In the genomic region with DNA sequence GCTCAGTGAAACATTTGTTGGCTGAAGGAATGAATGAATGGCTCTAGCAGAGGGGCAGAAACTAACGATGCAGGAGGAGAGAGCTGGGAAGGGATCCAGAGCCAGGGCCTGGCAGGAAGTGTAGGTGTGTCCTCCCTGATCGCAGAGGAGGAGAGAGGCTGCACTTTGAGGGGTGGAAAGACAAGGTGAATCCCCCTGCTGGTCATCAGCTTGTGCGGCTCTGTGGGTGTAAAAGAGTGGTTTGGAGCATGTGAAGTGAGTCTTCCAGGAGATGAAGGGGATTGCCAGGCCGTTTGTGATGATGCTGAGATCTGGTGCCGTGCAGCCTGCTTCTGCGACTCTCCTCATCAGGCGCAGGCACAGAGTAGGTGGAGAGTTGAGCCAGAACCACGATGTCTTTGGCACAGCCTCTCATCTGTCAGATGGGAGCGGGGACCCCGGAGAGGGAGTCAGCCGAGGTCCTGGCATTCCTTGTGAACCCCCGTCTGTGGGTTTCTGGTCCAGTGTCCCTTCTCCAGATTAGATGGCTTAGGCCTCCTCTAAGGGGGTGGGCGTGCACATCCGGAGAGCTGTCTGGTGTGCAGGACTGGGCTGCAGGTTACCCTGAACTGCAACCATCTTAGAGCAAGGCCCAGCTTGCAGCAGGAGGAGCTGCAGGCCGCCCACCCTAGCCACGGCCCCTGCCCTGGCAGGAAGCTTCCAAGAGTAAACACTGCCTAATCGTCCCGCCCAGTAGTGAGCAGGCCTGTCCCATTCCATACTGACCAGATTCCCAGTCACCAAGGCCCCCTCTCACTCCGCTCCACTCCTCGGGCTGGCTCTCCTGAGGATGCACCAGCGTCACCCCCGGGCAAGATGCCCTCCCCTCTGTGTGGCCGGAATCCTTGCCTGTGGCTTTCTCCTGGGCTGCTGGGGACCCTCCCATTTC, we compare ENCODE assay signal across 9 cellular contexts. TPM values are rescaled to one million over a fixed set of nuclear protein-coding genes. Genes with fewer than 3 reads are reported as not detected.
DNase-seq lines count a peak whose midpoint lies in the region; ATAC-seq and TF ChIP-seq lines count a peak whose summit lies in the region.
"Had no signal": no experiment of that assay in that cellular context is flagged by ENCODE, and none has a peak within 500 bp of the region (broad histone marks: within the 10 kb centered on the region; RNA-seq: fewer than 3 reads in every experiment).

A gene (plus strand): TSS at position 753 of the 928 bp plus-strand sequence. CDS start 77 bp downstream, at position 830.

- no peak within 1 kb of the TSS for H3K9ac ChIP-seq in IMR-90 (ENCODE audit: low read depth, low read length)
- H3K9ac ChIP-seq in mammary epithelial cell (ENCODE audit: insufficient read depth, low read length), result no peak within 1 kb of the TSS

- H2BK120ac ChIP-seq in IMR-90 (ENCODE audit: low read depth, low read length), result peak within 1 kb of the TSS; percentile 13; the same call in 1 of the 2 replicates

- peaks cover 14% of the 10 kb centered on the region for H3K9me1 ChIP-seq in IMR-90 (ENCODE audit: insufficient read depth, low read length)

- H4K8ac ChIP-seq in IMR-90 (ENCODE audit: low read depth in 2 of 2, low read length in 2 of 2), result no peak within 1 kb of the TSS

- H3K4me2 ChIP-seq in IMR-90 (ENCODE audit: low read depth, low read length), result no peak within 1 kb of the TSS; the same call in 1 of the 2 replicates
- H3K4me2 ChIP-seq in mammary epithelial cell (ENCODE audit: insufficient read depth, low read depth, low read length), result no peak within 1 kb of the TSS

- H3K27me3 ChIP-seq in IMR-90 (ENCODE audit: control insufficient read depth, insufficient read depth, low read length), result no peaks in the 10 kb centered on the region; the same call in 1 of the 2 replicates
- peaks cover 2% of the 10 kb centered on the region for H3K27me3 ChIP-seq in mammary epithelial cell (ENCODE audit: insufficient read depth, low read length)

- H4K20me1 ChIP-seq in IMR-90 (ENCODE audit: insufficient read depth, low read length), result peaks cover 8% of the 10 kb centered on the region; the same call in 1 of the 2 replicates
- H4K20me1 ChIP-seq in mammary epithelial cell (ENCODE audit: insufficient read depth, low read length), result no peaks in the 10 kb centered on the region

- TF ChIP-seq POLR2A in IMR-90 (IDR thresholded peaks at IDR 0.05; ENCODE audit: low read depth, low read length), result no peak

- DNase-seq in DMS53 (lab: John Stamatoyannopoulos, UW) (peak; percentile 32), DMS53 treated with DMSO at 0.1 percent for 48 hours (lab: John Stamatoyannopoulos, UW; ENCODE audit: unreplicated experiment) (no peak), IMR-90 (peak; percentile 15), mammary epithelial cell (no peak), occipital lobe (lab: John Stamatoyannopoulos, UW) (no peak), NCI-H2107 treated with DMSO at 0.1 percent for 48 hours (lab: John Stamatoyannopoulos, UW; ENCODE audit: unreplicated experiment) (no peak)
- DNase-seq in stimulated activated CD4-positive, alpha-beta T cell treated with anti-CD3 and anti-CD28 coated beads, Interleukin-1b, Interleukin-23, amount 100 ng/mL, for 48 hours, result peak; percentile 63
- no peak for DNase-seq in central memory CD4-positive, alpha-beta T cell
- DNase-seq: sigmoid colon had no signal

- TF ChIP-seq CTCF in IMR-90 (conservative IDR thresholded peaks at IDR 0.05; ENCODE audit: low read depth, low read length) (no peak; the same call in 1 of the 2 replicates), mammary epithelial cell (conservative IDR thresholded peaks at IDR 0.05 in 1 of 2, IDR thresholded peaks at IDR 0.05 in 1 of 2; ENCODE audit: extremely low read depth in 1 of 2, insufficient read depth in 1 of 2, low read depth in 1 of 2, low read length in 2 of 2) (peak in 1 of 2 donors; percentile 33)

- peak within 1 kb of the TSS; percentile 21 for H2AFZ ChIP-seq in IMR-90 (replicated peaks; ENCODE audit: low read length, poor library complexity)
- peak within 1 kb of the TSS; percentile 57 for H2AFZ ChIP-seq in mammary epithelial cell (ENCODE audit: low read depth, low read length)

- intact Hi-C loops in IMR-90 (cut with micrococcal nuclease), result loop anchor here (5.0 kb wide), 1 partner anchor 35 kb away; a partner anchor contains a TSS
- intact Hi-C loops in mammary epithelial cell (cut with micrococcal nuclease), result no loop called here

- no peak within 1 kb of the TSS for H3K4ac ChIP-seq in IMR-90 (ENCODE audit: low read depth, low read length)

- no peak within 1 kb of the TSS for H2BK20ac ChIP-seq in IMR-90 (ENCODE audit: low read depth, low read length)

- H3K27ac ChIP-seq in IMR-90 (ENCODE audit: insufficient read depth, low read length), result no peak within 1 kb of the TSS; the same call in 1 of the 2 replicates
- H3K27ac ChIP-seq in mammary epithelial cell (ENCODE audit: insufficient read depth, low read depth, low read length), result no peak within 1 kb of the TSS
- H3K27ac ChIP-seq: sigmoid colon had no signal

- BruUV-seq in IMR-90 (replicated peaks; lab: Mats Ljungman, UMichigan), result no TSS peak
- no TSS peak for BruUV-seq in mammary epithelial cell (replicated peaks; lab: Mats Ljungman, UMichigan)

- dilution Hi-C loops in IMR-90 (cut with HindIII; ENCODE audit: low sequenced_read_pairs, unreplicated experiment), result no loop called here
- dilution Hi-C loops in mammary epithelial cell (cut with HindIII; ENCODE audit: low sequenced_read_pairs), result loop anchor here (5.0 kb wide), 1 partner anchor 40 kb away; no protein-coding TSS in a partner anchor

- H2BK15ac ChIP-seq in IMR-90 (ENCODE audit: low read depth, low read length), result no peak within 1 kb of the TSS; the same call in 2 of the 3 replicates

- H2AK5ac ChIP-seq in IMR-90 (ENCODE audit: low read depth, low read length), result no peak within 1 kb of the TSS

- H3K36me3 ChIP-seq in IMR-90 (ENCODE audit: control insufficient read depth, insufficient read depth, low read length), result peaks cover 4% of the 10 kb centered on the region; the same call in 1 of the 2 replicates
- no peaks in the 10 kb centered on the region for H3K36me3 ChIP-seq in mammary epithelial cell (ENCODE audit: insufficient read depth, low read length)
- H3K36me3 ChIP-seq: sigmoid colon had no signal

- H4K5ac ChIP-seq in IMR-90 (ENCODE audit: low read depth, low read length), result no peak within 1 kb of the TSS

- 56% methylated on average over 9 of the region's 23 CpGs; no CpG with 5 or more reads in 1 of the 2 experiments for WGBS in IMR-90 (ENCODE audit: extremely low coverage in 2 of 2, insufficient read length in 1 of 2), 2 experiments
- 64% methylated on average over 22 of the region's 23 CpGs for WGBS in mammary epithelial cell (ENCODE audit: low coverage, missing lambda C conversion rate)

- no peak within 1 kb of the TSS for H4K91ac ChIP-seq in IMR-90 (ENCODE audit: insufficient read depth, low read depth, low read length)

- POLR2A ChIA-PET in IMR-90 (lab: Charles Lee; ENCODE audit: unreplicated experiment), result no interaction called here

- H3K4me3 ChIP-seq in IMR-90 (ENCODE audit: insufficient read depth, low read depth, low read length) (no peak within 1 kb of the TSS), mammary epithelial cell (replicated peaks in 1 of 3; ENCODE audit: insufficient read depth in 1 of 3, low read depth in 2 of 3, low read length in 3 of 3) (no peak within 1 kb of the TSS)
- H3K4me3 ChIP-seq: sigmoid colon had no signal

- H3K79me2 ChIP-seq in mammary epithelial cell (ENCODE audit: insufficient read depth, low read length), result peaks cover 9% of the 10 kb centered on the region

- no peak for TF ChIP-seq RAD21 in IMR-90 (IDR thresholded peaks at IDR 0.05; ENCODE audit: low read length)

- no peak within 1 kb of the TSS for H3K23ac ChIP-seq in IMR-90 (ENCODE audit: low read depth, low read length)

- no peak within 1 kb of the TSS for H3K14ac ChIP-seq in IMR-90 (replicated peaks; ENCODE audit: low read depth, low read length)

- peaks cover 8% of the 10 kb centered on the region; the same call in 1 of the 2 replicates for H3K4me1 ChIP-seq in IMR-90 (ENCODE audit: control insufficient read depth, insufficient read depth, low read length)
- H3K4me1 ChIP-seq in mammary epithelial cell (ENCODE audit: insufficient read depth, low read length), result peaks cover 4% of the 10 kb centered on the region

- peak within 1 kb of the TSS; percentile 1; the same call in 1 of the 2 replicates for H3K56ac ChIP-seq in IMR-90 (ENCODE audit: extremely low read depth, insufficient read depth, low read length)

- no peak within 1 kb of the TSS for H3K18ac ChIP-seq in IMR-90 (ENCODE audit: low read depth, low read length)

- H2AK9ac ChIP-seq in IMR-90 (replicated peaks; ENCODE audit: low read depth, low read length, poor library complexity), result peak within 1 kb of the TSS; percentile 55

- H2BK5ac ChIP-seq in IMR-90 (ENCODE audit: low read depth, low read length, poor library complexity, severe bottlenecking), result no peak within 1 kb of the TSS

- CTCF ChIA-PET in IMR-90 (lab: Yijun Ruan, JAX) (no interaction called here), mammary epithelial cell (lab: Charles Lee; ENCODE audit: low non-redundant PET) (no interaction called here)

- H3K9me3 ChIP-seq in IMR-90 (ENCODE audit: control insufficient read depth, insufficient read depth, low read length) (no peaks in the 10 kb centered on the region), mammary epithelial cell (replicated peaks; ENCODE audit: insufficient read depth, low read length) (no peaks in the 10 kb centered on the region)
- H3K9me3 ChIP-seq: sigmoid colon had no signal

- in situ Hi-C loops in IMR-90 (cut with MboI; ENCODE audit: low sequenced_read_pairs), result no loop called here
- in situ Hi-C loops in mammary epithelial cell (cut with MboI; ENCODE audit: low sequenced_read_pairs in 2 of 2), result no loop called here

- peaks cover 4 to 5% of the 10 kb centered on the region in 2 experiments; a peak in 2 of 4 replicates for H3K79me1 ChIP-seq in IMR-90 (ENCODE audit: low read depth in 1 of 2, low read length in 2 of 2)

- no peak for ATAC-seq in IMR-90 (ENCODE audit: low read depth)

TF ChIP-seq in IMR-90, 13 proteins besides CTCF, POLR2A, EP300 and RAD21:
- TF ChIP-seq RFX5 (IDR thresholded peaks at IDR 0.05; ENCODE audit: low read depth, low read length) (no peak), CEBPB (IDR thresholded peaks at IDR 0.05; ENCODE audit: low read depth, low read length) (no peak), FOS (IDR thresholded peaks at IDR 0.05; ENCODE audit: low read depth, low read length) (no peak), MAFK (IDR thresholded peaks at IDR 0.05; ENCODE audit: low read depth, low read length) (no peak), BHLHE40 (IDR thresholded peaks at IDR 0.05; ENCODE audit: low read depth, low read length) (no peak), MAZ (IDR thresholded peaks at IDR 0.05; ENCODE audit: borderline replicate concordance, low read depth, low read length) (no peak), RCOR1 (IDR thresholded peaks at IDR 0.05; ENCODE audit: insufficient replicate concordance, low read length) (no peak)
TF ChIP-seq in IMR-90: peak in this region for 0.

RNA-seq across cellular contexts. Expression of the gene that starts here (rescaled TPM):
- under 0.01 and 0.18 TPM in 2 replicates for total RNA-seq in IMR-90 (2012; rRNA removed)
- 2.8 and 3.1 TPM in 2 replicates for polyA plus RNA-seq in IMR-90 (2012; rRNA removed)
- 0.54 and 3.1 TPM in 2 replicates for polyA plus RNA-seq in IMR-90 (2012; cell fraction: cytosol; rRNA removed)
- polyA plus RNA-seq in IMR-90 (2012; cell fraction: nucleus; rRNA removed; ENCODE audit: low replicate concordance), result 19.2 and 39.9 TPM in 2 replicates
- 1 to 10 TPM; 2.0 to 5.2 TPM for total RNA-seq in mammary epithelial cell
- 1.8 TPM for polyA plus RNA-seq in mammary epithelial cell
- 1.9 TPM for polyA minus RNA-seq in mammary epithelial cell
- 2.2 TPM for total RNA-seq in occipital lobe

Comparison
In these comparisons a context has a peak if more than half of its experiments do, and no peak if none do; other contexts are left out.
1. DNase-seq: peak in DMS53 (single experiment), IMR-90 (single experiment) and stimulated activated CD4-positive, alpha-beta T cell treated with anti-CD3 and anti-CD28 coated beads, Interleukin-1b, Interleukin-23, amount 100 ng/mL, for 48 hours (single experiment); none in DMS53 treated with DMSO at 0.1 percent for 48 hours (single experiment), mammary epithelial cell (single experiment), occipital lobe (single experiment), NCI-H2107 treated with DMSO at 0.1 percent for 48 hours (single experiment) and central memory CD4-positive, alpha-beta T cell (single experiment).